9 cellular contexts compared by ENCODE assay signal in the genomic region with DNA sequence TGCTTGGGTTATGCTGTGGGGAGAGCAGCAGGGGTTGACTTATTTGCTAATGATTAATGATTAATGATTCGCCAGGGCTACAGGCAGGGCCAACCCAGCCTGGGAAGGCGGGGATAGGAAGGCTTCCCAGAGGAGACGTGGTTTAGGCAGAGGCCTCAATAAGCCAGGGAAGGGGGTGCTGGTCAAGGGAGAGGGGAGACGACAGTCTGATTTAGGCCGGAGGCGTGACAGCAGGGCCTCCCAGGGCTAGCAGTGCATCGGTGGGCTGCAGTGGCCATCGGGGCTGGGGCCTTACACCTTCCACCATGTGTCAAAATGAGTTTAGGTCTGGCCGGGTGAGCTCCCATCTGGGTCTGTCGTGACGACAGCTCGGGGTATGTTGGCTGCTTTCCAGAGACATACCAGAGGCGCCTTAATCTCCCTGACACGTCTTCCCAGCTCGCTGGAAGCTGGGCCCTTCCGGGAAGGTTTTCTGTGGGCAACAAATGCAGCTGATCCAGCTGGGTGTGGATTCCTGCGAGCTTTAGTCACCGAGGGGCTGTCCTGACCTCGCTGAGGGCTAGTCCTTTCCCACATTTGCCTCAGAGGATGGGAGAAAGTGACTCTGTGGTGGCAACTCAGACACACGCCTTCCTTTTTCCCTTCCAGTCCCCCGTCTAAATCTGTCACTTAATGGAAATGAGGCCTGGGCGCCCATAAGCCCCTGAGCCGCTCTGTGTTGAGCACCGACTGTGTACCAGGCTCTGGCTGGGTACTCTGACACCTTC. TPM values are rescaled to one million over a fixed set of nuclear protein-coding genes. Genes with fewer than 3 reads are reported as not detected.
DNase-seq lines count a peak whose midpoint lies in the region; ATAC-seq and TF ChIP-seq lines count a peak whose summit lies in the region.
"Had no signal": no experiment of that assay in that cellular context is flagged by ENCODE, and none has a peak within 500 bp of the region (broad histone marks: within the 10 kb centered on the region; RNA-seq: fewer than 3 reads in every experiment).

No MANE protein-coding gene starts in this region.

- POLR2A ChIA-PET in RWPE1 (lab: Yijun Ruan, JAX; ENCODE audit: low non-redundant PET), result interaction anchor here (0.6 kb wide), 1 partner anchor 131 kb away, joined by 3 read pairs; no protein-coding TSS in a partner anchor
- POLR2A ChIA-PET in CD4-positive, alpha-beta memory T cell (lab: Charles Lee; ENCODE audit: partially characterized antibody), result no interaction called here

- peak overlapping the region; percentile 77 for H3K27ac ChIP-seq in RWPE1
- no peak overlapping the region for H3K27ac ChIP-seq in CD4-positive, alpha-beta memory T cell (ENCODE audit: low read depth, low read length)

- H3K4me1 Mint-ChIP-seq in progenitor cell of endocrine pancreas (ENCODE audit: low read depth), result peaks cover 16% of the 10 kb centered on the region
- H3K4me1 Mint-ChIP-seq in CD4-positive, alpha-beta memory T cell, result no peaks in the 10 kb centered on the region
- no peaks in the 10 kb centered on the region for H3K4me1 Mint-ChIP-seq in activated T-cell treated with anti-CD3 and anti-CD28 coated beads, Interleukin-2, amount 50 U/mL, for 24 hours (ENCODE audit: low read depth)
- H3K4me1 Mint-ChIP-seq: activated naive CD8-positive, alpha-beta T cell treated with anti-CD3 and anti-CD28 coated beads, Interleukin-2, amount 10 ng/mL, durations not matched to agents 7 days and 5 days had no signal

- H3K4me3 ChIP-seq in foreskin fibroblast (ENCODE audit: low read depth in 1 of 2, low read length in 2 of 2), result no peak overlapping the region
- no peak overlapping the region for H3K4me3 ChIP-seq in CD4-positive, alpha-beta memory T cell (ENCODE audit: low read length in 2 of 2)

- no peaks in the 10 kb centered on the region for H3K36me3 ChIP-seq in CD4-positive, alpha-beta memory T cell (ENCODE audit: insufficient read depth, low read length)

- CTCF ChIA-PET in RWPE1 (lab: Yijun Ruan, JAX), result interaction anchor here (0.6 kb wide), 1 partner anchor 9 kb away, joined by 3 read pairs; no protein-coding TSS in a partner anchor
- CTCF ChIA-PET in CD4-positive, alpha-beta memory T cell (lab: Charles Lee; ENCODE audit: partially characterized antibody), result no interaction called here

- no peak for TF ChIP-seq POLR2A in erythroblast (IDR thresholded peaks at IDR 0.05; ENCODE audit: low read length)

- no peaks in the 10 kb centered on the region for H3K4me1 ChIP-seq in CD4-positive, alpha-beta memory T cell (ENCODE audit: insufficient read depth, low read length)

- no peaks in the 10 kb centered on the region for H3K36me3 Mint-ChIP-seq in progenitor cell of endocrine pancreas (ENCODE audit: insufficient read depth)
- no peaks in the 10 kb centered on the region for H3K36me3 Mint-ChIP-seq in CD4-positive, alpha-beta memory T cell
- H3K36me3 Mint-ChIP-seq in activated T-cell treated with anti-CD3 and anti-CD28 coated beads, Interleukin-2, amount 50 U/mL, for 24 hours (ENCODE audit: low read depth), result no peaks in the 10 kb centered on the region
- H3K36me3 Mint-ChIP-seq: activated naive CD8-positive, alpha-beta T cell treated with anti-CD3 and anti-CD28 coated beads, Interleukin-2, amount 10 ng/mL, durations not matched to agents 7 days and 5 days had no signal

- peak overlapping the region; percentile 60 for H3K27ac Mint-ChIP-seq in progenitor cell of endocrine pancreas
- no peak overlapping the region for H3K27ac Mint-ChIP-seq in CD4-positive, alpha-beta memory T cell
- H3K27ac Mint-ChIP-seq in activated T-cell treated with anti-CD3 and anti-CD28 coated beads, Interleukin-2, amount 50 U/mL, for 24 hours, result no peak overlapping the region
- H3K27ac Mint-ChIP-seq: activated naive CD8-positive, alpha-beta T cell treated with anti-CD3 and anti-CD28 coated beads, Interleukin-2, amount 10 ng/mL, durations not matched to agents 7 days and 5 days had no signal

- DNase-seq in DMS53 treated with DMSO at 0.1 percent for 48 hours (lab: John Stamatoyannopoulos, UW; ENCODE audit: unreplicated experiment) (peak; percentile 94), RWPE1 (ENCODE audit: low spot score) (peak; percentile 92), foreskin fibroblast (peak; percentile 99), progenitor cell of endocrine pancreas (ENCODE audit: low spot score, unreplicated experiment) (peak; percentile 35), erythroblast (lab: John Stamatoyannopoulos, UW) (no peak)
- DNase-seq in CD4-positive, alpha-beta memory T cell, result no peak
- DNase-seq in activated T-cell treated with anti-CD3 and anti-CD28 coated beads, Interleukin-2, amount 50 U/mL, for 24 hours, result no peak
- DNase-seq: activated naive CD8-positive, alpha-beta T cell treated with anti-CD3 and anti-CD28 coated beads, Interleukin-2, amount 10 ng/mL, durations not matched to agents 7 days and 5 days had no signal

- intact Hi-C loops in CD4-positive, alpha-beta memory T cell (cut with micrococcal nuclease), result no loop called here

- no peak for ATAC-seq in HG02588 (IDR thresholded peaks at IDR 0.05; ENCODE audit: unreplicated experiment)

- H3K4me3 Mint-ChIP-seq in progenitor cell of endocrine pancreas (ENCODE audit: low read depth), result no peak overlapping the region
- no peak overlapping the region for H3K4me3 Mint-ChIP-seq in CD4-positive, alpha-beta memory T cell
- no peak overlapping the region for H3K4me3 Mint-ChIP-seq in activated T-cell treated with anti-CD3 and anti-CD28 coated beads, Interleukin-2, amount 50 U/mL, for 24 hours
- H3K4me3 Mint-ChIP-seq: activated naive CD8-positive, alpha-beta T cell treated with anti-CD3 and anti-CD28 coated beads, Interleukin-2, amount 10 ng/mL, durations not matched to agents 7 days and 5 days had no signal

- peaks cover 45% of the 10 kb centered on the region for H3K27me3 Mint-ChIP-seq in progenitor cell of endocrine pancreas
- H3K27me3 Mint-ChIP-seq in CD4-positive, alpha-beta memory T cell, result peaks cover 0 to 6% of the 10 kb centered on the region in 2 donors
- H3K27me3 Mint-ChIP-seq in activated T-cell treated with anti-CD3 and anti-CD28 coated beads, Interleukin-2, amount 50 U/mL, for 24 hours, result no peaks in the 10 kb centered on the region

- H3K27me3 ChIP-seq in CD4-positive, alpha-beta memory T cell (ENCODE audit: insufficient read depth, low read length), result no peaks in the 10 kb centered on the region

- no peaks in the 10 kb centered on the region for H3K9me3 Mint-ChIP-seq in progenitor cell of endocrine pancreas (ENCODE audit: low read depth)
- peaks cover 0 to 1% (median 0%) of the 10 kb centered on the region in 8 donors for H3K9me3 Mint-ChIP-seq in CD4-positive, alpha-beta memory T cell
- H3K9me3 Mint-ChIP-seq in activated T-cell treated with anti-CD3 and anti-CD28 coated beads, Interleukin-2, amount 50 U/mL, for 24 hours, result no peaks in the 10 kb centered on the region
- H3K9me3 Mint-ChIP-seq: activated naive CD8-positive, alpha-beta T cell treated with anti-CD3 and anti-CD28 coated beads, Interleukin-2, amount 10 ng/mL, durations not matched to agents 7 days and 5 days had no signal

- H3K9me3 ChIP-seq in CD4-positive, alpha-beta memory T cell (ENCODE audit: control insufficient read depth in 1 of 2, low read length in 2 of 2), result no peaks in the 10 kb centered on the region

- TF ChIP-seq CTCF in RWPE1 (conservative IDR thresholded peaks at IDR 0.05; ENCODE audit: low read depth) (no peak), foreskin fibroblast (IDR thresholded peaks at IDR 0.05; ENCODE audit: low read depth, low read length) (no peak), progenitor cell of endocrine pancreas (IDR thresholded peaks at IDR 0.05; ENCODE audit: unreplicated experiment) (no peak)

RNA-seq across cellular contexts. Expression of a gene that starts 3.7 kb away (rescaled TPM):
- total RNA-seq in progenitor cell of endocrine pancreas, result not detected in 2 replicates
- total RNA-seq in CD4-positive, alpha-beta memory T cell, result not detected
- polyA plus RNA-seq in CD4-positive, alpha-beta memory T cell, result not detected
- total RNA-seq: activated naive CD8-positive, alpha-beta T cell treated with anti-CD3 and anti-CD28 coated beads, Interleukin-2, amount 10 ng/mL, durations not matched to agents 7 days and 5 days had no signal

RNA-seq across cellular contexts. Expression of a gene that starts 50.5 kb away (rescaled TPM):
- total RNA-seq in progenitor cell of endocrine pancreas, result 21.7 and 21.9 TPM in 2 replicates
- 10 to 100 TPM; 17.8 to 18.9 TPM for total RNA-seq in CD4-positive, alpha-beta memory T cell
- 10 to 100 TPM; 15.8 to 20.0 TPM for polyA plus RNA-seq in CD4-positive, alpha-beta memory T cell

Comparison
In these comparisons a context has a peak if more than half of its experiments do, and no peak if none do; other contexts are left out.
1. DNase-seq: peak in DMS53 treated with DMSO at 0.1 percent for 48 hours (single experiment), RWPE1 (single experiment), foreskin fibroblast (2 of 2) and progenitor cell of endocrine pancreas (single experiment); none in erythroblast (0 of 2), CD4-positive, alpha-beta memory T cell (0 of 5) and activated T-cell treated with anti-CD3 and anti-CD28 coated beads, Interleukin-2, amount 50 U/mL, for 24 hours (single experiment).